In the genomic region with DNA sequence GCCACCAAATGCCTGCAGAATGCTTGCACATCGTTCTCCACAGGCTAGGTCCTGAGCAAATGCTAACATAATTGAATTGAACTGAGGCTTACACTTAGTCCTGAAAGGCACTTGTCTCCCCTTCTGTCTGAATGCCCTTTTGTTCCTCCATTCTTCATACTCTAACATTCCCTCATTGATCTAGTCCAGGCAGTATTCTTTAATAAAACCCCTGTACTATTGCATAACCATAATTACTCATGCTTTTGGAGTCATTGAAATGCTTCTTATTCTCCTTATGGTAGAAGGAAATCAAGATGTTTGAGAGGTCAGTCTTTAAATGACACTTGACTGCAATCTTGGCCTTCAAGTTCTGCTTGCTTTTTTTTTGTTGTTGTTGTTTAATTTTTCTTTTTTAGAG, we compare ENCODE assay signal across 14 cellular contexts. TPM values are rescaled to one million over a fixed set of nuclear protein-coding genes. Genes with fewer than 3 reads are reported as not detected.
DNase-seq lines count a peak whose midpoint lies in the region; ATAC-seq lines count a peak whose summit lies in the region.
"Had no signal": no experiment of that assay in that cellular context is flagged by ENCODE, and none has a peak within 500 bp of the region (broad histone marks: within the 10 kb centered on the region; RNA-seq: fewer than 3 reads in every experiment).

No MANE protein-coding gene starts in this region.

- H3K4me1 Mint-ChIP-seq in central memory CD8-positive, alpha-beta T cell: peaks cover 26% of the 10 kb centered on the region

- peaks cover 12% of the 10 kb centered on the region for H3K36me3 Mint-ChIP-seq in central memory CD8-positive, alpha-beta T cell (ENCODE audit: insufficient read depth)

- no peak for ATAC-seq in central memory CD8-positive, alpha-beta T cell (replicated peaks; ENCODE audit: extremely low read depth, poor library complexity, severe bottlenecking)
- no peak for ATAC-seq in GM19351 (IDR thresholded peaks at IDR 0.05; ENCODE audit: unreplicated experiment)

- DNase-seq in AG20443 (ENCODE audit: low spot score) (peak; percentile 23), LHCN-M2 (ENCODE audit: low read depth) (peak; percentile 57), medulla oblongata (ENCODE audit: extremely low spot score) (peak; percentile 18), cerebellum (ENCODE audit: low spot score) (no peak), NCI-H82 (lab: John Stamatoyannopoulos, UW) (no peak), putamen (ENCODE audit: low spot score) (no peak)
- DNase-seq in central memory CD8-positive, alpha-beta T cell (ENCODE audit: low spot score in 2 of 2): no peak
- DNase-seq: activated CD4-positive, CD25-positive, alpha-beta regulatory T cell treated with anti-CD3 and anti-CD28 coated beads, Interleukin-2, amount 50 U/mL, for 72 hours; glutamatergic neuron; MM.1S; naive B cell; stimulated activated CD4-positive, alpha-beta T cell treated with anti-CD3 and anti-CD28 coated beads, Interleukin-2, amount 100 ng/mL, for 24 hours had no signal

- H3K9me3 Mint-ChIP-seq in central memory CD8-positive, alpha-beta T cell: no peaks in the 10 kb centered on the region
- H3K9me3 Mint-ChIP-seq: naive B cell had no signal

- H3K27ac Mint-ChIP-seq in central memory CD8-positive, alpha-beta T cell (ENCODE audit: low read depth): peak overlapping the region; percentile 84

- H3K4me3 Mint-ChIP-seq in central memory CD8-positive, alpha-beta T cell: no peak overlapping the region
- H3K4me3 Mint-ChIP-seq: naive B cell had no signal

- no peaks in the 10 kb centered on the region for H3K27me3 Mint-ChIP-seq in central memory CD8-positive, alpha-beta T cell
- H3K27me3 Mint-ChIP-seq: naive B cell had no signal

RNA-seq across cellular contexts. Expression of a gene that starts 7.1 kb away (rescaled TPM):
- 24.3 and 32.5 TPM in 2 replicates for total RNA-seq in LHCN-M2 (2014; rRNA removed)
- polyA plus RNA-seq in LHCN-M2 (2012): 22.0 TPM
- 8.7 TPM for total RNA-seq in cerebellum

RNA-seq across cellular contexts. Expression of a gene that starts 14.3 kb away (rescaled TPM):
- total RNA-seq in LHCN-M2 (2014; rRNA removed) (3.7 and 4.3 TPM in 2 replicates), cerebellum (19.6 TPM)
- polyA plus RNA-seq in LHCN-M2 (2012): 16.0 TPM

RNA-seq across cellular contexts. Expression of a gene that starts 39.5 kb away (rescaled TPM):
- 17.1 and 24.4 TPM in 2 replicates for total RNA-seq in LHCN-M2 (2014; rRNA removed)
- 32.8 TPM for polyA plus RNA-seq in LHCN-M2 (2012)
- total RNA-seq in cerebellum: 1.3 TPM

RNA-seq across cellular contexts. Expression of a gene that starts 58.0 kb away (rescaled TPM):
- total RNA-seq in LHCN-M2 (2014; rRNA removed) (0.11 TPM in 1 of 2 replicates, not detected in the other), cerebellum (0.73 TPM)
- not detected for polyA plus RNA-seq in LHCN-M2 (2012)
- total RNA-seq: temporal lobe had no signal

Comparison
In these comparisons a context has a peak if more than half of its experiments do, and no peak if none do; other contexts are left out.
1. DNase-seq: peak in AG20443 (single experiment), LHCN-M2 (single experiment) and medulla oblongata (single experiment); none in central memory CD8-positive, alpha-beta T cell (0 of 2), cerebellum (single experiment), NCI-H82 (single experiment) and putamen (single experiment).